In genomic region chr4:100165809-100166208, GRCh38 we compare ENCODE assay signal across 20 cellular contexts. TPM values are rescaled to one million over a fixed set of nuclear protein-coding genes. Genes with fewer than 3 reads are reported as not detected.
DNase-seq lines count a peak whose midpoint lies in the region; ATAC-seq lines count a peak whose summit lies in the region.
"Had no signal": no experiment of that assay in that cellular context is flagged by ENCODE, and none has a peak within 500 bp of the region (broad histone marks: within the 10 kb centered on the region; RNA-seq: fewer than 3 reads in every experiment).

No MANE protein-coding gene starts in this region.

- peaks cover 24% of the 10 kb centered on the region for H3K9me3 Mint-ChIP-seq in activated CD4-positive, alpha-beta T cell treated with anti-CD3 and anti-CD28 coated beads, Interleukin-2, amount 10 ng/mL, durations not matched to agents 24 days and 14 days
- no peaks in the 10 kb centered on the region for H3K9me3 Mint-ChIP-seq in activated T-helper 17 cell treated with anti-CD3 and anti-CD28 coated beads, Interleukin-2, amount 50 U/mL, for 72 hours

- intact Hi-C loops in activated CD4-positive, alpha-beta T cell treated with anti-CD3 and anti-CD28 coated beads, Interleukin-2, amount 10 ng/mL, durations not matched to agents 24 days and 14 days (cut with micrococcal nuclease): no loop called here

- H3K4me3 Mint-ChIP-seq in activated CD4-positive, alpha-beta T cell treated with anti-CD3 and anti-CD28 coated beads, Interleukin-2, amount 10 ng/mL, durations not matched to agents 24 days and 14 days: no peak overlapping the region
- H3K4me3 Mint-ChIP-seq in activated T-helper 17 cell treated with anti-CD3 and anti-CD28 coated beads, Interleukin-2, amount 50 U/mL, for 72 hours: no peak overlapping the region
- H3K4me3 Mint-ChIP-seq: neural crest cell had no signal

- ATAC-seq in activated T-helper 17 cell treated with anti-CD3 and anti-CD28 coated beads, Interleukin-2, amount 50 U/mL, for 72 hours (replicated peaks): peak; percentile 26
- no peak for ATAC-seq in GM19467 (IDR thresholded peaks at IDR 0.05; ENCODE audit: unreplicated experiment)
- ATAC-seq: A549 had no signal

- H3K9me3 ChIP-seq in KOPT-K1 (ENCODE audit: insufficient read depth, low read length, poor library complexity, severe bottlenecking): peaks cover 51% of the 10 kb centered on the region
- H3K9me3 ChIP-seq: A549 had no signal

- peaks cover 21% of the 10 kb centered on the region for H3K4me1 Mint-ChIP-seq in activated CD4-positive, alpha-beta T cell treated with anti-CD3 and anti-CD28 coated beads, Interleukin-2, amount 10 ng/mL, durations not matched to agents 24 days and 14 days
- H3K4me1 Mint-ChIP-seq in activated T-helper 17 cell treated with anti-CD3 and anti-CD28 coated beads, Interleukin-2, amount 50 U/mL, for 72 hours: no peaks in the 10 kb centered on the region

- no peaks in the 10 kb centered on the region for H3K36me3 Mint-ChIP-seq in activated CD4-positive, alpha-beta T cell treated with anti-CD3 and anti-CD28 coated beads, Interleukin-2, amount 10 ng/mL, durations not matched to agents 24 days and 14 days (ENCODE audit: low read depth)
- no peaks in the 10 kb centered on the region for H3K36me3 Mint-ChIP-seq in activated T-helper 17 cell treated with anti-CD3 and anti-CD28 coated beads, Interleukin-2, amount 50 U/mL, for 72 hours (ENCODE audit: low read depth)

- peak overlapping the region; percentile 70 for H3K27ac ChIP-seq in KOPT-K1 (ENCODE audit: low read depth, low read length, poor library complexity, severe bottlenecking)
- H3K27ac ChIP-seq: A549, C4-2B had no signal

- peak; percentile 58 for DNase-seq in activated CD4-positive, alpha-beta T cell treated with anti-CD3 and anti-CD28 coated beads, Interleukin-2, amount 10 ng/mL, durations not matched to agents 24 days and 14 days
- no peak for DNase-seq in activated CD4-positive, alpha-beta T cell treated with anti-CD3 and anti-CD28 coated beads for 1 hour
- peak; percentile 50 for DNase-seq in renal cortical epithelial cell (ENCODE audit: low read depth)
- DNase-seq in NCI-H1048 (lab: John Stamatoyannopoulos, UW): no peak
- DNase-seq in NCI-H1105 (lab: John Stamatoyannopoulos, UW): no peak
- DNase-seq: activated gamma-delta T cell treated with Interleukin-2 at 50 U/mL for 16 hours; cerebellar nuclear complex; GOT3; NCI-H2081 treated with DMSO at 0.1 percent for 48 hours; NCI-H524; SIG-M5; stimulated activated naive CD4-positive, alpha-beta T cell treated with Interleukin-2 at 50 U/mL for 16 hours; T-helper 9 cell; trophoblast cell had no signal

- H3K27me3 Mint-ChIP-seq in activated CD4-positive, alpha-beta T cell treated with anti-CD3 and anti-CD28 coated beads, Interleukin-2, amount 10 ng/mL, durations not matched to agents 24 days and 14 days: peaks cover 4% of the 10 kb centered on the region
- no peaks in the 10 kb centered on the region for H3K27me3 Mint-ChIP-seq in activated T-helper 17 cell treated with anti-CD3 and anti-CD28 coated beads, Interleukin-2, amount 50 U/mL, for 72 hours

- H3K27ac Mint-ChIP-seq in activated CD4-positive, alpha-beta T cell treated with anti-CD3 and anti-CD28 coated beads, Interleukin-2, amount 10 ng/mL, durations not matched to agents 24 days and 14 days: no peak overlapping the region
- no peak overlapping the region for H3K27ac Mint-ChIP-seq in activated T-helper 17 cell treated with anti-CD3 and anti-CD28 coated beads, Interleukin-2, amount 50 U/mL, for 72 hours

- no peaks in the 10 kb centered on the region for H3K36me3 ChIP-seq in KOPT-K1 (ENCODE audit: insufficient read depth, low read length)

RNA-seq across cellular contexts. Expression of gene DDIT4L, which starts 24.5 kb away (rescaled TPM):
- total RNA-seq in activated CD4-positive, alpha-beta T cell treated with anti-CD3 and anti-CD28 coated beads, Interleukin-2, amount 10 ng/mL, durations not matched to agents 24 days and 14 days: 0.56 and 0.76 TPM in 2 replicates
- 1 to 10 TPM; 1.8 to 3.5 TPM for total RNA-seq in activated T-helper 17 cell treated with anti-CD3 and anti-CD28 coated beads, Interleukin-2, amount 50 U/mL, for 72 hours
- total RNA-seq in renal cortical epithelial cell: 3.9 and 8.2 TPM in 2 replicates

Comparison
In these comparisons a context has a peak if more than half of its experiments do, and no peak if none do; other contexts are left out.
1. DNase-seq: peak in activated CD4-positive, alpha-beta T cell treated with anti-CD3 and anti-CD28 coated beads, Interleukin-2, amount 10 ng/mL, durations not matched to agents 24 days and 14 days (single experiment) and renal cortical epithelial cell (single experiment); none in activated CD4-positive, alpha-beta T cell treated with anti-CD3 and anti-CD28 coated beads for 1 hour (single experiment), NCI-H1048 (single experiment) and NCI-H1105 (single experiment).